ENCODE assay signal across 8 cellular contexts in genomic region chr13:75549262-75550158, GRCh38. TPM values are rescaled to one million over a fixed set of nuclear protein-coding genes. Genes with fewer than 3 reads are reported as not detected.
DNase-seq lines count a peak whose midpoint lies in the region; FAIRE-seq and TF ChIP-seq lines count a peak whose summit lies in the region.

TSS of gene UCHL3 (plus strand) at chr13:75549791. CDS start at chr13:75549821, 30 bp downstream.

- H2AK5ac ChIP-seq in H1 (ENCODE audit: low read depth, low read length), result no peak within 1 kb of the TSS
- peak within 1 kb of the TSS; percentile 2 for H2AK5ac ChIP-seq in mesenchymal stem cell (ENCODE audit: low read length, severe bottlenecking)

- H3K27ac ChIP-seq in H1 (ENCODE audit: low read depth, low read length) (peak within 1 kb of the TSS; percentile 96), mesenchymal stem cell (ENCODE audit: low read length, poor library complexity, severe bottlenecking) (peak within 1 kb of the TSS; percentile 96)

- no peak within 1 kb of the TSS for H2BK120ac ChIP-seq in H1 (replicated peaks; ENCODE audit: low read depth, low read length)
- peak within 1 kb of the TSS; percentile 74 for H2BK120ac ChIP-seq in mesenchymal stem cell (ENCODE audit: low read depth, low read length)

- no peak within 1 kb of the TSS for H3K4ac ChIP-seq in H1 (replicated peaks; ENCODE audit: insufficient read length, low read depth, low read length)
- peak within 1 kb of the TSS; percentile 9 to 65 for H3K4ac ChIP-seq in mesenchymal stem cell (ENCODE audit: low read depth in 1 of 2, low read length in 2 of 2)

- no peak within 1 kb of the TSS for H2BK12ac ChIP-seq in H1 (ENCODE audit: low read depth, low read length)
- H2BK12ac ChIP-seq in mesenchymal stem cell (ENCODE audit: low read length in 2 of 2), result no peak within 1 kb of the TSS

- peak within 1 kb of the TSS; percentile 75 for H2BK5ac ChIP-seq in H1 (ENCODE audit: low read depth, low read length)
- H2BK5ac ChIP-seq in mesenchymal stem cell (ENCODE audit: low read depth, low read length, poor library complexity, severe bottlenecking), result peak within 1 kb of the TSS; percentile 97

- H3K9ac ChIP-seq in H1 (replicated peaks in 1 of 4; ENCODE audit: extremely low read depth in 1 of 4, low read depth in 3 of 4, low read length in 3 of 4) (peak within 1 kb of the TSS; percentile 82 to 93 (median 90)), mesenchymal stem cell (ENCODE audit: low read length) (peak within 1 kb of the TSS; percentile 99)

- TF ChIP-seq EP300 in H1 (IDR thresholded peaks at IDR 0.05; ENCODE audit: borderline replicate concordance in 1 of 2, low read depth in 2 of 2, low read length in 2 of 2), result peak in 1 of 2 experiments; percentile 98; a peak in 2 of 3 replicates

- H3K79me1 ChIP-seq in H1 (ENCODE audit: low read depth, low read length), result no peaks in the 10 kb centered on the region; the same call in 1 of the 2 replicates
- H3K79me1 ChIP-seq in mesenchymal stem cell (replicated peaks; ENCODE audit: low read length, poor library complexity, severe bottlenecking), result peaks cover 9% of the 10 kb centered on the region

- H4K8ac ChIP-seq in H1 (ENCODE audit: extremely low read depth, insufficient read depth, low read length) (peak within 1 kb of the TSS; percentile 54; the same call in 1 of the 2 replicates), mesenchymal stem cell (ENCODE audit: low read length) (peak within 1 kb of the TSS; percentile 56)

- TF ChIP-seq CTCF in GM20000 (IDR thresholded peaks at IDR 0.05; ENCODE audit: extremely low read depth, missing control alignments) (peak; percentile 94), H1 (IDR thresholded peaks at IDR 0.05; ENCODE audit: control extremely low read depth in 1 of 3, insufficient read depth in 1 of 3, low read depth in 1 of 3, low read length in 3 of 3) (peak; percentile 82 to 99 (median 98))

- peak within 1 kb of the TSS; percentile 33 for H3K56ac ChIP-seq in H1 (replicated peaks; ENCODE audit: insufficient read length, low read depth, low read length)

- H2AFZ ChIP-seq in H1 (ENCODE audit: low read length), result peak within 1 kb of the TSS; percentile 97
- H2AFZ ChIP-seq in mesenchymal stem cell (ENCODE audit: low read depth, low read length), result peak within 1 kb of the TSS; percentile 79

- peak; percentile 96 for DNase-seq in COR-L47 (lab: John Stamatoyannopoulos, UW)
- peak; percentile 96 for DNase-seq in GM20000 (ENCODE audit: low spot score)
- DNase-seq in HT1080 (ENCODE audit: low read depth), result peak; percentile 91
- peak; percentile 92 for DNase-seq in NOMO-1 treated with DMSO at 0.1 percent for 48 hours (lab: John Stamatoyannopoulos, UW; ENCODE audit: unreplicated experiment)
- peak; percentile 90 to 96 (median 93) for DNase-seq in activated CD8-positive, alpha-beta memory T cell treated with anti-CD3 and anti-CD28 coated beads for 48 hours (ENCODE audit: low read depth in 2 of 3, low spot score in 2 of 3)
- DNase-seq in H1 (ENCODE audit: low read depth in 1 of 2, low spot score in 2 of 2), result peak; percentile 89 to 98
- peak; percentile 94 for DNase-seq in mesenchymal stem cell
- DNase-seq in stimulated activated CD8-positive, alpha-beta memory T cell treated with anti-CD3 and anti-CD28 coated beads, Interleukin-15, amount 100 ng/mL, for 1 hour (ENCODE audit: low read depth), result peak; percentile 95

- H3K27me3 ChIP-seq in H1 (replicated peaks in 1 of 4; ENCODE audit: control insufficient read depth in 3 of 4, extremely low read depth in 1 of 4, insufficient read depth in 3 of 4, low read length in 3 of 4) (no peaks in the 10 kb centered on the region), mesenchymal stem cell (ENCODE audit: control insufficient read depth in 1 of 2, insufficient read depth in 1 of 2, low read length in 2 of 2) (no peaks in the 10 kb centered on the region)

- H2BK20ac ChIP-seq in H1 (ENCODE audit: low read length), result no peak within 1 kb of the TSS

- H2BK15ac ChIP-seq in H1 (ENCODE audit: low read length) (peak within 1 kb of the TSS; percentile 54; the same call in 1 of the 2 replicates), mesenchymal stem cell (ENCODE audit: low read depth, poor library complexity, severe bottlenecking) (no peak within 1 kb of the TSS)

- TF ChIP-seq POLR2A in H1 (IDR thresholded peaks at IDR 0.05; ENCODE audit: control extremely low read depth in 1 of 2, low read depth in 2 of 2, low read length in 2 of 2), result peak in 1 of 2 experiments; percentile 46; a peak in 2 of 3 replicates

- H3K9me3 ChIP-seq in H1 (ENCODE audit: insufficient read depth in 2 of 2, low read depth in 1 of 2, low read length in 1 of 2) (no peaks in the 10 kb centered on the region), mesenchymal stem cell (ENCODE audit: control insufficient read depth, low read length) (no peaks in the 10 kb centered on the region)

- peak; percentile 90 for FAIRE-seq in H1 (lab: Jason Lieb, UNC)

- H3K4me1 ChIP-seq in H1 (replicated peaks in 1 of 4; ENCODE audit: control insufficient read depth in 3 of 4, insufficient read depth in 4 of 4, low read length in 3 of 4), result peaks cover 0 to 7% (median 2%) of the 10 kb centered on the region in 4 experiments; a peak in 2 of 7 replicates
- peaks cover 3% of the 10 kb centered on the region for H3K4me1 ChIP-seq in mesenchymal stem cell (ENCODE audit: control insufficient read depth, insufficient read depth, low read depth, low read length)

- H4K91ac ChIP-seq in H1 (replicated peaks; ENCODE audit: insufficient read length, low read length) (peak within 1 kb of the TSS; percentile 93), mesenchymal stem cell (ENCODE audit: low read length) (no peak within 1 kb of the TSS)

- POLR2A ChIA-PET in H1 (lab: Charles Lee; ENCODE audit: partially characterized antibody), result interaction anchor here (0.6 to 2.0 kb wide), 3 partner anchors 12 to 75 kb away, joined by 3 to 8 read pairs (median 3); partner anchors contain the start of gene COMMD6

- H3K23ac ChIP-seq in H1 (ENCODE audit: insufficient read length) (no peak within 1 kb of the TSS), mesenchymal stem cell (ENCODE audit: low read length in 2 of 2) (no peak within 1 kb of the TSS)

- H3K14ac ChIP-seq in H1 (ENCODE audit: insufficient read length) (no peak within 1 kb of the TSS), mesenchymal stem cell (ENCODE audit: low read length in 2 of 2) (peak within 1 kb of the TSS in 1 of 2 experiments; percentile 82)

- H3K18ac ChIP-seq in H1 (ENCODE audit: extremely low read depth, low read length) (peak within 1 kb of the TSS; percentile 66; the same call in 1 of the 2 replicates), mesenchymal stem cell (ENCODE audit: low read depth in 1 of 2, low read length in 2 of 2) (peak within 1 kb of the TSS; percentile 82 to 89)

- H3K4me3 ChIP-seq in H1 (ENCODE audit: extremely low read depth in 1 of 4, insufficient read depth in 2 of 4, low read depth in 3 of 4, low read length in 4 of 4), result peak within 1 kb of the TSS; percentile 90 to 93 (median 93)
- H3K4me3 ChIP-seq in mesenchymal stem cell (ENCODE audit: insufficient read depth in 1 of 2, low read depth in 1 of 2, low read length in 2 of 2), result peak within 1 kb of the TSS; percentile 98

- peaks cover 0 to 25% of the 10 kb centered on the region in 2 experiments; a peak in 2 of 4 replicates for H3K79me2 ChIP-seq in H1 (ENCODE audit: control insufficient read depth in 1 of 2, insufficient read depth in 2 of 2, low read length in 2 of 2)

- H4K20me1 ChIP-seq in H1 (replicated peaks in 1 of 2; ENCODE audit: control insufficient read depth in 1 of 2, insufficient read depth in 2 of 2, low read length in 2 of 2), result no peaks in the 10 kb centered on the region

- peak within 1 kb of the TSS; percentile 76 to 85 for H3K4me2 ChIP-seq in H1 (ENCODE audit: insufficient read depth in 1 of 2, low read depth in 2 of 2, low read length in 2 of 2)
- peak within 1 kb of the TSS; percentile 59 for H3K4me2 ChIP-seq in mesenchymal stem cell (ENCODE audit: low read length, poor library complexity, severe bottlenecking)

- peak; percentile 80 to 84 for TF ChIP-seq RAD21 in H1 (IDR thresholded peaks at IDR 0.05 in 1 of 2, conservative IDR thresholded peaks at IDR 0.05 in 1 of 2; ENCODE audit: low read depth in 2 of 2, low read length in 2 of 2)

- CTCF ChIA-PET in H1 (lab: Charles Lee; ENCODE audit: partially characterized antibody), result interaction anchor here (0.6 to 0.9 kb wide), 4 partner anchors 8 to 234 kb away, joined by 3 to 4 read pairs (median 3); partner anchors contain the start of gene COMMD6

- 2% methylated on average over 64 of the region's 74 CpGs; no CpG with 5 or more reads in 1 of the 2 experiments for WGBS in H1 (ENCODE audit: extremely low coverage in 1 of 2, insufficient coverage in 1 of 2, insufficient read length in 1 of 2, insufficient replicate concordance in 2 of 2, low coverage in 1 of 2, low lambda C conversion rate in 2 of 2, missing lambda C conversion rate in 1 of 2), 2 experiments
- WGBS in mesenchymal stem cell, result under 1% methylated on average over 60 of the region's 74 CpGs

- H3K36me3 ChIP-seq in H1 (ENCODE audit: control insufficient read depth in 2 of 4, insufficient read depth in 4 of 4, low read length in 3 of 4) (no peaks in the 10 kb centered on the region), mesenchymal stem cell (ENCODE audit: control insufficient read depth in 1 of 2, insufficient read depth in 2 of 2, low read depth in 1 of 2, low read length in 2 of 2) (peaks cover 0 to 15% of the 10 kb centered on the region in 2 experiments)

- peak within 1 kb of the TSS; percentile 89 for H4K5ac ChIP-seq in H1 (ENCODE audit: insufficient read length, low read depth, low read length)

- peaks cover 4% of the 10 kb centered on the region for H3K23me2 ChIP-seq in H1 (ENCODE audit: low read depth, low read length)

RNA-seq across cellular contexts. Expression of gene UCHL3, which starts in this region (rescaled TPM):
- total RNA-seq in HT1080 (2014; rRNA removed; shearing (Covaris generic)), result 91.9 and 112 TPM in 2 replicates
- 66.1 and 69.6 TPM in 2 replicates for polyA plus RNA-seq in HT1080 (2015; cell fraction: cytosol; rRNA removed)
- 29.4 and 35.5 TPM in 2 replicates for polyA plus RNA-seq in HT1080 (2015; cell fraction: nucleus; rRNA removed)
- 61.1 and 63.1 TPM in 2 replicates for total RNA-seq in H1 (2021; fragmentation: NEBNext Ultra II Directional; extraction: Animal tissue kit (Norgen Biotek cat#: 25700))
- 17.4 and 33.0 TPM in 2 replicates for polyA plus RNA-seq in H1 (2011; rRNA removed)
- 39.4 TPM for polyA plus RNA-seq in H1 (2011; cell fraction: cytosol; rRNA removed)
- polyA plus RNA-seq in H1 (2011; cell fraction: nucleus; rRNA removed), result 7.6 TPM
- polyA plus RNA-seq in H1 (2012, experiment 1 of 2), result 39.4 to 72.7 TPM (median 45.4 TPM) in 4 replicates
- polyA plus RNA-seq in H1 (2012, experiment 2 of 2), result 19.0 TPM
- polyA plus RNA-seq in H1 (2013, experiment 1 of 2), result 60.7 TPM
- polyA plus RNA-seq in H1 (2013, experiment 2 of 2), result 66.2 TPM
- 15.2 and 27.2 TPM in 2 replicates for polyA minus RNA-seq in H1 (2011; rRNA and poly(A)+ RNA removed)
- 11.1 TPM for polyA minus RNA-seq in H1 (2011; cell fraction: cytosol; rRNA and poly(A)+ RNA removed)
- polyA minus RNA-seq in H1 (2011; cell fraction: nucleus; rRNA and poly(A)+ RNA removed), result 9.0 TPM
- polyA plus RNA-seq in mesenchymal stem cell (2013, experiment 1 of 2), result 46.6 TPM
- 50.5 TPM for polyA plus RNA-seq in mesenchymal stem cell (2013, experiment 2 of 2)

Comparison
In these comparisons a context has a peak if more than half of its experiments do, and no peak if none do; other contexts are left out.
1. Peak in every context shown above with its lines: DNase-seq, H3K4me3 ChIP-seq and H3K27ac ChIP-seq.